Comparison of ENCODE assay signal across 8 cellular contexts in genomic region chr2:218895758-218896500, GRCh38. TPM values are rescaled to one million over a fixed set of nuclear protein-coding genes. Genes with fewer than 3 reads are reported as not detected.
DNase-seq lines count a peak whose midpoint lies in the region; ATAC-seq lines count a peak whose summit lies in the region.

No MANE protein-coding gene starts in this region.

- H3K27me3 ChIP-seq in CD4-positive, alpha-beta memory T cell (ENCODE audit: insufficient read depth, low read length), result no peaks in the 10 kb centered on the region
- H3K27me3 ChIP-seq in effector memory CD4-positive, alpha-beta T cell (replicated peaks; ENCODE audit: control insufficient read depth, insufficient read depth, low read length, poor library complexity, severe bottlenecking), result peaks cover 3% of the 10 kb centered on the region

- DNase-seq in CD4-positive, alpha-beta memory T cell, result no peak
- no peak for DNase-seq in effector memory CD4-positive, alpha-beta T cell
- DNase-seq in iPS-NIHi11 (ENCODE audit: low spot score), result no peak
- DNase-seq in NOMO-1 treated with DMSO at 0.1 percent for 48 hours (lab: John Stamatoyannopoulos, UW; ENCODE audit: unreplicated experiment), result no peak
- no peak for DNase-seq in SK-N-DZ (ENCODE audit: low spot score)
- DNase-seq in left colon, result no peak

- no peaks in the 10 kb centered on the region for H3K9me3 ChIP-seq in CD4-positive, alpha-beta memory T cell (ENCODE audit: control insufficient read depth in 1 of 2, low read length in 2 of 2)
- H3K9me3 ChIP-seq in effector memory CD4-positive, alpha-beta T cell (ENCODE audit: control insufficient read depth, low read length), result no peaks in the 10 kb centered on the region

- peaks cover 75% of the 10 kb centered on the region for H3K4me1 ChIP-seq in CD4-positive, alpha-beta memory T cell (ENCODE audit: insufficient read depth, low read length)
- peaks cover 64% of the 10 kb centered on the region for H3K4me1 ChIP-seq in effector memory CD4-positive, alpha-beta T cell (ENCODE audit: control insufficient read depth, insufficient read depth, low read length, poor library complexity, severe bottlenecking)

- peaks cover 42 to 73% (median 56%) of the 10 kb centered on the region in 4 donors for H3K4me1 Mint-ChIP-seq in CD4-positive, alpha-beta memory T cell

- peaks cover 0 to 8% of the 10 kb centered on the region in 2 donors for H3K36me3 Mint-ChIP-seq in CD4-positive, alpha-beta memory T cell

- CTCF ChIA-PET in CD4-positive, alpha-beta memory T cell (lab: Charles Lee; ENCODE audit: partially characterized antibody), result interaction anchor here (1.1 to 15.8 kb wide), 6 partner anchors 15 to 185 kb away, joined by 3 to 1167 read pairs (median 16); partner anchors contain the start of genes TTLL4 and WNT10A

- no peaks in the 10 kb centered on the region for H3K36me3 ChIP-seq in CD4-positive, alpha-beta memory T cell (ENCODE audit: insufficient read depth, low read length)
- H3K36me3 ChIP-seq in effector memory CD4-positive, alpha-beta T cell (ENCODE audit: control insufficient read depth, insufficient read depth, low read length), result no peaks in the 10 kb centered on the region

- peaks cover 4 to 8% of the 10 kb centered on the region in 2 donors for H3K27me3 Mint-ChIP-seq in CD4-positive, alpha-beta memory T cell

- peak overlapping the region; percentile 93 for H3K27ac ChIP-seq in CD4-positive, alpha-beta memory T cell (ENCODE audit: low read depth, low read length)
- peak overlapping the region; percentile 95 for H3K27ac ChIP-seq in effector memory CD4-positive, alpha-beta T cell (ENCODE audit: insufficient read depth, low read length, poor library complexity, severe bottlenecking)

- peaks cover 0 to 2% (median 0%) of the 10 kb centered on the region in 8 donors for H3K9me3 Mint-ChIP-seq in CD4-positive, alpha-beta memory T cell

- POLR2A ChIA-PET in CD4-positive, alpha-beta memory T cell (lab: Charles Lee; ENCODE audit: partially characterized antibody), result interaction anchor here (1.1 to 10.0 kb wide), 7 partner anchors 15 to 679 kb away, joined by 3 to 667 read pairs (median 3); partner anchors contain the start of genes CNPPD1, RNF25, STK36 and WNT10A

- intact Hi-C loops in CD4-positive, alpha-beta memory T cell (cut with micrococcal nuclease), result loop anchor here (1.0 to 10.0 kb wide), 7 partner anchors 16 to 499 kb away; partner anchors contain the start of genes BCS1L, CNOT9, CNPPD1 and CTDSP1
- intact Hi-C loops in left colon (cut with DNase I, micrococcal nuclease), result no loop called here

- ATAC-seq in GM21390 (IDR thresholded peaks at IDR 0.05; ENCODE audit: unreplicated experiment) (peak; percentile 5), HG03558 (IDR thresholded peaks at IDR 0.05; ENCODE audit: extremely low read depth, unreplicated experiment) (peak; percentile 2), left colon (no peak)

- peak overlapping the region in 1 of 2 donors; percentile 64 for H3K4me3 ChIP-seq in CD4-positive, alpha-beta memory T cell (ENCODE audit: low read length in 2 of 2)
- H3K4me3 ChIP-seq in effector memory CD4-positive, alpha-beta T cell (ENCODE audit: insufficient read depth, low read depth, low read length, poor library complexity, severe bottlenecking), result peak overlapping the region; percentile 0

- H3K27ac Mint-ChIP-seq in CD4-positive, alpha-beta memory T cell, result peak overlapping the region; percentile 94 to 99 (median 98)

- H3K4me3 Mint-ChIP-seq in CD4-positive, alpha-beta memory T cell, result peak overlapping the region; percentile 64 to 84 (median 78)

RNA-seq across cellular contexts. Expression of gene WNT10A, which starts 15.3 kb away (rescaled TPM):
- 10 to 100 TPM; 11.1 to 12.4 TPM for total RNA-seq in CD4-positive, alpha-beta memory T cell
- polyA plus RNA-seq in CD4-positive, alpha-beta memory T cell, result 1 to 10 TPM; 7.6 to 8.1 TPM
- 0.19 TPM in 1 of 2 replicates, not detected in the other for polyA plus RNA-seq in SK-N-DZ (2014; cell fraction: cytosol; rRNA removed)
- polyA plus RNA-seq in SK-N-DZ (2014; cell fraction: nucleus; rRNA removed), result 0.70 TPM in 1 of 2 replicates, not detected in the other
- 1 to 10 TPM in 1 of 2 donors, under 1 TPM in 1; 0.31 to 1.9 TPM for total RNA-seq in left colon

RNA-seq across cellular contexts. Expression of gene WNT6, which starts 36.3 kb away (rescaled TPM):
- total RNA-seq in CD4-positive, alpha-beta memory T cell, result under 1 TPM in 1 of 2 experiments, not detected in 1; 0.26 TPM
- polyA plus RNA-seq in CD4-positive, alpha-beta memory T cell, result not detected
- 0.09 and 0.35 TPM in 2 replicates for polyA plus RNA-seq in SK-N-DZ (2014; cell fraction: cytosol; rRNA removed)
- polyA plus RNA-seq in SK-N-DZ (2014; cell fraction: nucleus; rRNA removed), result not detected in 2 replicates
- under 1 TPM; 0.43 to 0.92 TPM for total RNA-seq in left colon

Comparison
In these comparisons a context has a peak if more than half of its experiments do, and no peak if none do; other contexts are left out.
1. RNA of gene WNT10A, which starts 15.3 kb away (total RNA-seq): 11.1 to 12.4 TPM in CD4-positive, alpha-beta memory T cell; 0.31 to 1.9 TPM in left colon; every median in the first group is over 4 times any median in the second.